ENCODE assay signal across 8 cellular contexts in genomic region chr20:33401042-33401921, GRCh38. TPM values are rescaled to one million over a fixed set of nuclear protein-coding genes. Genes with fewer than 3 reads are reported as not detected.
A peak's percentile ranks its signal among the peaks of the same experiment; 100 is the strongest.
DNase-seq lines count a peak whose midpoint lies in the region; ATAC-seq and TF ChIP-seq lines count a peak whose summit lies in the region.

TSS of gene CDK5RAP1 (minus strand) at chr20:33401519. CDS start at chr20:33397064, 4,455 bp downstream.

- H3K9me3 ChIP-seq in HAP-1 (no peaks in the 10 kb centered on the region), gastroesophageal sphincter (no peaks in the 10 kb centered on the region), neuronal stem cell (replicated peaks in 1 of 2; ENCODE audit: control insufficient read depth in 2 of 2, insufficient read depth in 1 of 2, low read depth in 1 of 2, low read length in 2 of 2) (no peaks in the 10 kb centered on the region)

- H4K8ac ChIP-seq in neuronal stem cell (ENCODE audit: low read depth, low read length) = no peak within 1 kb of the TSS

- peak within 1 kb of the TSS; percentile 67 to 82 (median 72) for H3K27ac ChIP-seq in gastroesophageal sphincter
- no peak within 1 kb of the TSS for H3K27ac ChIP-seq in neuronal stem cell (replicated peaks; ENCODE audit: low read length)

- peak within 1 kb of the TSS; percentile 66 for H3K4me2 ChIP-seq in neuronal stem cell (ENCODE audit: insufficient read depth, low read length, poor library complexity, severe bottlenecking)

- no peak within 1 kb of the TSS for H2BK12ac ChIP-seq in neuronal stem cell (ENCODE audit: low read length)

- peak within 1 kb of the TSS; percentile 3 for H2AK5ac ChIP-seq in neuronal stem cell (ENCODE audit: low read depth, low read length)

- peaks cover 12% of the 10 kb centered on the region for H3K79me1 ChIP-seq in neuronal stem cell (ENCODE audit: low read depth, low read length)

- TF ChIP-seq CTCF in gastroesophageal sphincter (IDR thresholded peaks at IDR 0.05) = peak in 2 of 4 experiments; percentile 7 to 31

- no peak for TF ChIP-seq EP300 in gastroesophageal sphincter (IDR thresholded peaks at IDR 0.05)

- peak within 1 kb of the TSS; percentile 6 for H4K91ac ChIP-seq in neuronal stem cell (ENCODE audit: low read depth, low read length, poor library complexity)

- DNase-seq in Daoy (ENCODE audit: low read depth) (peak; percentile 89), HAP-1 (ENCODE audit: low spot score in 2 of 2) (peak; percentile 86 to 91), MV-4-11 (lab: John Stamatoyannopoulos, UW) (peak; percentile 84), SK-MEL-5 (ENCODE audit: low read depth, low spot score) (peak; percentile 92), neuronal stem cell (ENCODE audit: low spot score) (peak; percentile 82), stromal cell of bone marrow (ENCODE audit: low read depth) (peak; percentile 79)
- DNase-seq in activated naive CD4-positive, alpha-beta T cell (lab: John Stamatoyannopoulos, UW) = peak; percentile 53 to 76 (median 66)

- H3K4me1 ChIP-seq in HAP-1 (no peaks in the 10 kb centered on the region), gastroesophageal sphincter (peaks cover 4 to 43% (median 14%) of the 10 kb centered on the region in 3 donors), neuronal stem cell (ENCODE audit: control insufficient read depth in 2 of 2, insufficient read depth in 1 of 2, low read depth in 1 of 2, low read length in 2 of 2) (peaks cover 6 to 10% of the 10 kb centered on the region in 2 donors)

- H2AFZ ChIP-seq in neuronal stem cell (ENCODE audit: low read length) = peak within 1 kb of the TSS; percentile 97

- H3K18ac ChIP-seq in neuronal stem cell (ENCODE audit: low read length) = peak within 1 kb of the TSS; percentile 99

- peak within 1 kb of the TSS; percentile 99 for H3K23ac ChIP-seq in neuronal stem cell (ENCODE audit: low read depth, low read length, poor library complexity)

- H3K9ac ChIP-seq in neuronal stem cell (ENCODE audit: low read depth, low read length, poor library complexity) = peak within 1 kb of the TSS; percentile 96

- H3K4me3 ChIP-seq in HAP-1 = peak within 1 kb of the TSS; percentile 94
- peak within 1 kb of the TSS; percentile 73 to 100 for H3K4me3 ChIP-seq in gastroesophageal sphincter
- H3K4me3 ChIP-seq in neuronal stem cell (ENCODE audit: low read length in 2 of 2) = peak within 1 kb of the TSS; percentile 79 to 99

- 0 to 3% methylated on average over 14 to 16 of the region's 47 CpGs for WGBS in gastroesophageal sphincter (ENCODE audit: low coverage in 1 of 2), 2 donors
- no CpG with 5 or more reads among the region's 47 CpGs for WGBS in neuronal stem cell (ENCODE audit: extremely low coverage in 2 of 2, insufficient read length in 2 of 2, insufficient replicate concordance in 1 of 2), 2 donors

- H2BK5ac ChIP-seq in neuronal stem cell (ENCODE audit: low read length) = no peak within 1 kb of the TSS

- peak within 1 kb of the TSS; percentile 68 for H2BK120ac ChIP-seq in neuronal stem cell (ENCODE audit: low read depth, low read length)

- H3K14ac ChIP-seq in neuronal stem cell (ENCODE audit: low read length) = peak within 1 kb of the TSS; percentile 2

- peak in 1 of 2 donors; percentile 27 for TF ChIP-seq POLR2A in gastroesophageal sphincter (IDR thresholded peaks at IDR 0.05)

- H3K27me3 ChIP-seq in HAP-1 (ENCODE audit: low read depth) (no peaks in the 10 kb centered on the region), gastroesophageal sphincter (no peaks in the 10 kb centered on the region), neuronal stem cell (ENCODE audit: control insufficient read depth in 3 of 3, insufficient read depth in 3 of 3, low read depth in 1 of 3, low read length in 3 of 3) (no peaks in the 10 kb centered on the region)

- H3K4ac ChIP-seq in neuronal stem cell (ENCODE audit: low read length) = no peak within 1 kb of the TSS

- ATAC-seq in gastroesophageal sphincter = peak; percentile 93

- in situ Hi-C loops in HAP-1 (cut with MboI; ENCODE audit: low sequenced_read_pairs) (no loop called here), SK-MEL-5 (cut with HindIII; ENCODE audit: low pct_unique_long_range_greater_than_20kb, low sequenced_read_pairs) (no loop called here)

- no peak within 1 kb of the TSS for H2BK15ac ChIP-seq in neuronal stem cell (ENCODE audit: low read length)

- peaks cover under 1% of the 10 kb centered on the region for H3K36me3 ChIP-seq in HAP-1 (replicated peaks)
- peaks cover 0 to 20% of the 10 kb centered on the region in 2 donors for H3K36me3 ChIP-seq in gastroesophageal sphincter
- H3K36me3 ChIP-seq in neuronal stem cell (replicated peaks in 1 of 2; ENCODE audit: control insufficient read depth in 2 of 2, insufficient read depth in 2 of 2, low read length in 2 of 2) = peaks cover 0 to 15% of the 10 kb centered on the region in 2 donors

RNA-seq across cellular contexts. Expression of gene CDK5RAP1, which starts in this region (rescaled TPM):
- total RNA-seq in Daoy (2014; rRNA removed; shearing (Covaris generic)) = 31.9 and 50.5 TPM in 2 replicates
- total RNA-seq in SK-MEL-5 (2014; rRNA removed; shearing (Covaris generic)) = 31.4 and 38.1 TPM in 2 replicates
- polyA plus RNA-seq in SK-MEL-5 (2015; cell fraction: cytosol; rRNA removed) = 26.2 and 29.8 TPM in 2 replicates
- polyA plus RNA-seq in SK-MEL-5 (2015; cell fraction: nucleus; rRNA removed) = 263 TPM in 2 replicates
- total RNA-seq in gastroesophageal sphincter = 10 to 100 TPM; 11.6 to 45.0 (median 22.4) TPM
- polyA plus RNA-seq in neuronal stem cell (2013, experiment 1 of 2) = 19.0 TPM
- polyA plus RNA-seq in neuronal stem cell (2013, experiment 2 of 2) = 19.7 TPM
